Comparison of ENCODE assay signal across 8 cellular contexts in the genomic region with DNA sequence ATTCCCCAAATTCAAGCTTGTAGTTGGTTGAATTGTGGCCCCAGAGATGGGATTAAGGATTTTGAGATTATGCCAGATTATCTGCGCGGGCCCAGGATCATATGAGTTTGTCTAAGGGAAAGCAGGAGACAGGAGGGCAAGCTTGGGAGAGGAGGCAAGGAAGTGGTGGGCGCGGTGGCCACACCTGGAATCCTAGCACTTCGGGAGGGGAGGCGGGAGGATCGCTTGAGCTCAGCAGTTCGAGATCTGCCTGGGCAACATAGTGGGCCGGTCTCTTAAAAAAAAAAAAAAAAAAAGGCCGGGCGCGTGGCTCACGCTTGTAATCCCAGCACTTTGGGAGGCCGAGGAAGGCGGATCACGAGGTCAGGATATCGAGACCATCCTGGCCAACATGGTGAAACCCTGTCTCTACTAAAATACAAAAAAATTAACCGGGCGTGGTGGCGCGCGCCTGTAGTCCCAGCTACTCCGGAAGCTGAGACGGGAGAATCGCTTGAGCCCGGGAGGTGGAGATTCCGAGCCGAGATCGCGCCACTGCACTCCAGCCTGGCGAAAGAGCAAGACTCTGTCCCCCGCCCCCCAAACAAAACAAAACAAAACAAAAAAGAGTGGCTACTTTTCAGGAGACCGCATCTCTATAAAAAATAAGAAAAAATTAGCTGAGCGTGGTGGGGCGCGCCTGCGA. TPM values are rescaled to one million over a fixed set of nuclear protein-coding genes. Genes with fewer than 3 reads are reported as not detected.
DNase-seq lines count a peak whose midpoint lies in the region; ATAC-seq and TF ChIP-seq lines count a peak whose summit lies in the region.

No MANE protein-coding gene starts in this region.

- H3K27ac ChIP-seq in C4-2B (peak overlapping the region; percentile 86), SJCRH30 (peak overlapping the region; percentile 81), esophagus muscularis mucosa (replicated peaks in 1 of 4) (peak overlapping the region; percentile 90 to 96 (median 92)), neuronal stem cell (replicated peaks; ENCODE audit: low read length) (no peak overlapping the region)

- no peaks in the 10 kb centered on the region for H3K9me3 ChIP-seq in SJCRH30 (replicated peaks)
- no peaks in the 10 kb centered on the region for H3K9me3 ChIP-seq in esophagus muscularis mucosa
- peaks cover 3 to 5% of the 10 kb centered on the region in 2 donors for H3K9me3 ChIP-seq in neuronal stem cell (replicated peaks in 1 of 2; ENCODE audit: control insufficient read depth in 2 of 2, insufficient read depth in 1 of 2, low read depth in 1 of 2, low read length in 2 of 2)

- H3K79me1 ChIP-seq in neuronal stem cell (ENCODE audit: low read depth, low read length), result peaks cover 6% of the 10 kb centered on the region

- H3K14ac ChIP-seq in neuronal stem cell (ENCODE audit: low read length), result no peak overlapping the region

- TF ChIP-seq CTCF in C4-2B (conservative IDR thresholded peaks at IDR 0.05), result no peak
- no peak for TF ChIP-seq CTCF in esophagus muscularis mucosa (IDR thresholded peaks at IDR 0.05)

- no peak overlapping the region for H4K8ac ChIP-seq in neuronal stem cell (ENCODE audit: low read depth, low read length)

- no peak overlapping the region for H3K18ac ChIP-seq in neuronal stem cell (ENCODE audit: low read length)

- DNase-seq in SJCRH30 (peak in 1 of 2 experiments; percentile 22), esophagus muscularis mucosa (ENCODE audit: extremely low spot score) (no peak), neuronal stem cell (ENCODE audit: low spot score) (no peak), GM19240 (ENCODE audit: insufficient read length, low spot score) (no peak), DMS114 treated with DMSO at 0.1 percent for 48 hours (lab: John Stamatoyannopoulos, UW; ENCODE audit: unreplicated experiment) (no peak)

- H3K23ac ChIP-seq in neuronal stem cell (ENCODE audit: low read depth, low read length, poor library complexity), result peak overlapping the region; percentile 95

- intact Hi-C loops in esophagus muscularis mucosa (cut with DNase I), result loop anchor here (2.0 kb wide), 2 partner anchors 21 to 29 kb away; a partner anchor contains a TSS

- TF ChIP-seq EP300 in esophagus muscularis mucosa (IDR thresholded peaks at IDR 0.05), result no peak

- ATAC-seq in GM21528 (IDR thresholded peaks at IDR 0.05; ENCODE audit: low FRiP score, unreplicated experiment) (peak; percentile 6), GM19397 (IDR thresholded peaks at IDR 0.05; ENCODE audit: unreplicated experiment) (no peak)

- peak overlapping the region; percentile 20 for H2AK5ac ChIP-seq in neuronal stem cell (ENCODE audit: low read depth, low read length)

- H3K36me3 ChIP-seq in SJCRH30, result peaks cover 19% of the 10 kb centered on the region
- peaks cover 14 to 23% (median 18%) of the 10 kb centered on the region in 4 donors for H3K36me3 ChIP-seq in esophagus muscularis mucosa
- H3K36me3 ChIP-seq in neuronal stem cell (replicated peaks in 1 of 2; ENCODE audit: control insufficient read depth in 2 of 2, insufficient read depth in 2 of 2, low read length in 2 of 2), result peaks cover 14 to 32% of the 10 kb centered on the region in 2 donors

- H3K4me1 ChIP-seq in SJCRH30 (peaks cover 6% of the 10 kb centered on the region; the same call in 1 of the 2 replicates), esophagus muscularis mucosa (peaks cover 16 to 43% (median 39%) of the 10 kb centered on the region in 4 donors), neuronal stem cell (ENCODE audit: control insufficient read depth in 2 of 2, insufficient read depth in 1 of 2, low read depth in 1 of 2, low read length in 2 of 2) (peaks cover 5% of the 10 kb centered on the region in 2 donors)

- H3K4me3 ChIP-seq in SJCRH30, result peak overlapping the region; percentile 99
- H3K4me3 ChIP-seq in esophagus muscularis mucosa, result peak overlapping the region; percentile 75 to 95 (median 82)
- H3K4me3 ChIP-seq in neuronal stem cell (ENCODE audit: low read length in 2 of 2), result peak overlapping the region; percentile 87 to 93

- H2AFZ ChIP-seq in neuronal stem cell (ENCODE audit: low read length), result peak overlapping the region; percentile 100

- H2BK12ac ChIP-seq in neuronal stem cell (ENCODE audit: low read length), result no peak overlapping the region

- H3K9ac ChIP-seq in neuronal stem cell (ENCODE audit: low read depth, low read length, poor library complexity), result no peak overlapping the region

- no peak overlapping the region for H2BK15ac ChIP-seq in neuronal stem cell (ENCODE audit: low read length)

- no peak overlapping the region for H4K91ac ChIP-seq in neuronal stem cell (ENCODE audit: low read depth, low read length, poor library complexity)

- no peak overlapping the region for H2BK5ac ChIP-seq in neuronal stem cell (ENCODE audit: low read length)

- WGBS in esophagus muscularis mucosa, result 30% methylated on average over 37 of the region's 37 CpGs
- no CpG with 5 or more reads among the region's 37 CpGs for WGBS in neuronal stem cell (ENCODE audit: extremely low coverage in 2 of 2, insufficient read length in 2 of 2, insufficient replicate concordance in 1 of 2), 2 donors

- no peak for TF ChIP-seq POLR2A in esophagus muscularis mucosa (IDR thresholded peaks at IDR 0.05; ENCODE audit: low read depth)

- H3K4me2 ChIP-seq in neuronal stem cell (ENCODE audit: insufficient read depth, low read length, poor library complexity, severe bottlenecking), result peak overlapping the region; percentile 80

- no peak overlapping the region for H3K4ac ChIP-seq in neuronal stem cell (ENCODE audit: low read length)

- H2BK120ac ChIP-seq in neuronal stem cell (ENCODE audit: low read depth, low read length), result no peak overlapping the region

- H3K27me3 ChIP-seq in SJCRH30 (no peaks in the 10 kb centered on the region), esophagus muscularis mucosa (no peaks in the 10 kb centered on the region), neuronal stem cell (ENCODE audit: control insufficient read depth in 3 of 3, insufficient read depth in 3 of 3, low read depth in 1 of 3, low read length in 3 of 3) (peaks cover 0 to 5% (median 0%) of the 10 kb centered on the region in 3 experiments)

RNA-seq across cellular contexts. Expression of a gene that starts 0.9 kb away (rescaled TPM):
- 16.0 and 17.1 TPM in 2 replicates for total RNA-seq in SJCRH30 (2014; rRNA removed; shearing (Covaris generic))
- 10 to 100 TPM; 14.7 to 23.3 (median 19.5) TPM for total RNA-seq in esophagus muscularis mucosa
- polyA plus RNA-seq in neuronal stem cell (2013, experiment 1 of 2), result 10.3 TPM
- polyA plus RNA-seq in neuronal stem cell (2013, experiment 2 of 2), result 8.8 TPM

RNA-seq across cellular contexts. Expression of a gene that starts 21.5 kb away (rescaled TPM):
- total RNA-seq in SJCRH30 (2014; rRNA removed; shearing (Covaris generic)), result 15.0 and 17.0 TPM in 2 replicates
- 10 to 100 TPM; 16.9 to 31.1 (median 22.4) TPM for total RNA-seq in esophagus muscularis mucosa
- polyA plus RNA-seq in neuronal stem cell (2013, experiment 1 of 2), result 20.4 TPM
- 21.2 TPM for polyA plus RNA-seq in neuronal stem cell (2013, experiment 2 of 2)

RNA-seq across cellular contexts. Expression of a gene that starts 33.8 kb away (rescaled TPM):
- 7.2 and 7.6 TPM in 2 replicates for total RNA-seq in SJCRH30 (2014; rRNA removed; shearing (Covaris generic))
- total RNA-seq in esophagus muscularis mucosa, result 10 to 100 TPM; 18.4 to 37.5 (median 26.9) TPM
- 21.6 TPM for polyA plus RNA-seq in neuronal stem cell (2013, experiment 1 of 2)
- 22.4 TPM for polyA plus RNA-seq in neuronal stem cell (2013, experiment 2 of 2)
